ENCODE assay signal across 8 cellular contexts in the genomic region with DNA sequence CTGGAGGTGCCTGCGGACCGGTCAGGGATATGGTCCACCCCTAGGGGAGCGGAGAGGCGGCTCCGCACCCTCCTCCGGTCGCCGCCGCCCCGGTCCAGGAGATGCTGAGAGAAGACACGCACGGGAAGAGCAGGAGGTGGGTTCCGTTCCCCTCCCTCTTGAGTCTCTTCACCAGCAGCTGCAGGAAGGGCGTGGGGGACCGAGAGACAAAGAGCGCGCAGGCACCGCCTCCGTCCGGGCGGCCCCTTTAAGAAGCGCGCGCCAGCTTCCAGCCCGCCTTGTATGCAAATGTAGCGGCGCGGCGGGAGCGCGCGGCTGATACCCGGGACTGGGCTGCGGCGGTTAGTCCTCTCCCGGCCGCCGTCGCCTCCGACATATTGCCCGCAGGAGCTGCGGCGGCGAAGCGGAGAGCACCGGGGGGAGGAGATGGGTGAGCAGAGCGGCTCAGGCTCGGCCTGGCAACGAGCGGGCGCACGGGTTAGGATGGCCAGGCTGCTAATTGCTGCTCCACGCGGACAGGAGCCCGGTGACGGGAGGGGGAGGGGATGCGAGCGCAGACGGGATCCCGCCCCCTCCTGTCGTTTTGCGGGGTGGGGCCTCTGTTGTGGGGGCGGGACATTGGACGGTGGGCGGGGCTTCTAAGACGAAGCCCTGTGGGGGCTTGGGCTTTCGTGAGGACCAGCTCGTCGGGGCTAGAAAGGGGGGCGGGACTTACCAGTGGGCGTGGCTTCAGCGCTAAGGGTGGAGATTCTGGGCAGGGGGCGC. TPM values are rescaled to one million over a fixed set of nuclear protein-coding genes. Genes with fewer than 3 reads are reported as not detected.
DNase-seq lines count a peak whose midpoint lies in the region; ATAC-seq and TF ChIP-seq lines count a peak whose summit lies in the region.

A gene (plus strand): TSS at position 318 of the 765 bp plus-strand sequence. CDS start 109 bp downstream, at position 427.

- peak within 1 kb of the TSS; percentile 83 for H3K9ac ChIP-seq in SK-N-SH

- H3K4me1 Mint-ChIP-seq in activated naive CD4-positive, alpha-beta T cell treated with anti-CD3 and anti-CD28 coated beads, Interleukin-2, amount 10 ng/mL, durations not matched to agents 7 days and 5 days: peaks cover 55% of the 10 kb centered on the region

- H3K9me3 ChIP-seq in SK-N-SH: no peaks in the 10 kb centered on the region
- no peaks in the 10 kb centered on the region for H3K9me3 ChIP-seq in gastroesophageal sphincter
- no peaks in the 10 kb centered on the region for H3K9me3 ChIP-seq in suprapubic skin

- peak; percentile 98 for DNase-seq in NCI-H1092 (lab: John Stamatoyannopoulos, UW)
- peak; percentile 97 for DNase-seq in SK-N-SH
- peak; percentile 96 for DNase-seq in activated naive CD4-positive, alpha-beta T cell treated with anti-CD3 and anti-CD28 coated beads, Interleukin-2, amount 10 ng/mL, durations not matched to agents 7 days and 5 days
- DNase-seq in nucleus accumbens (lab: John Stamatoyannopoulos, UW): peak; percentile 74 to 98 (median 94)
- peak; percentile 95 to 97 for DNase-seq in suprapubic skin (ENCODE audit: low spot score in 2 of 2)

- H3K79me2 ChIP-seq in SK-N-SH (ENCODE audit: insufficient read depth): peaks cover 28% of the 10 kb centered on the region

- WGBS in SK-N-SH (ENCODE audit: low lambda C conversion rate): 0% methylated on average over 16 of the region's 73 CpGs
- WGBS in gastroesophageal sphincter (ENCODE audit: low coverage in 1 of 2), 2 donors: 0% methylated on average over 2 of the region's 73 CpGs; no CpG with 5 or more reads in 1 of the 2 donors
- 0% methylated on average over 21 of the region's 73 CpGs for WGBS in suprapubic skin

- H3K27me3 ChIP-seq in SK-N-SH (ENCODE audit: insufficient read depth) (no peaks in the 10 kb centered on the region), gastroesophageal sphincter (peaks cover 8% of the 10 kb centered on the region), suprapubic skin (no peaks in the 10 kb centered on the region)

- H3K36me3 ChIP-seq in SK-N-SH (replicated peaks in 1 of 2; ENCODE audit: control insufficient read depth in 1 of 2, insufficient read depth in 2 of 2, low read length in 1 of 2) (peaks cover 16 to 18% of the 10 kb centered on the region in 2 experiments), gastroesophageal sphincter (peaks cover 0 to 30% of the 10 kb centered on the region in 2 donors), suprapubic skin (peaks cover 30% of the 10 kb centered on the region)

- peak within 1 kb of the TSS; percentile 90 for H3K27ac Mint-ChIP-seq in activated naive CD4-positive, alpha-beta T cell treated with anti-CD3 and anti-CD28 coated beads, Interleukin-2, amount 10 ng/mL, durations not matched to agents 7 days and 5 days

- H3K4me3 Mint-ChIP-seq in activated naive CD4-positive, alpha-beta T cell treated with anti-CD3 and anti-CD28 coated beads, Interleukin-2, amount 10 ng/mL, durations not matched to agents 7 days and 5 days: peak within 1 kb of the TSS; percentile 78

- H3K4me1 ChIP-seq in SK-N-SH (ENCODE audit: control insufficient read depth in 1 of 2, insufficient read depth in 2 of 2, low read depth in 1 of 2, low read length in 1 of 2) (peaks cover 13 to 27% of the 10 kb centered on the region in 2 experiments), gastroesophageal sphincter (peaks cover 0 to 29% (median 0%) of the 10 kb centered on the region in 3 donors), suprapubic skin (peaks cover 31% of the 10 kb centered on the region)

- H3K36me3 Mint-ChIP-seq in activated naive CD4-positive, alpha-beta T cell treated with anti-CD3 and anti-CD28 coated beads, Interleukin-2, amount 10 ng/mL, durations not matched to agents 7 days and 5 days: peaks cover 21% of the 10 kb centered on the region

- POLR2A ChIA-PET in SK-N-SH (lab: Yijun Ruan, JAX): interaction anchor here (0.8 to 2.4 kb wide), 15 partner anchors 9 to 140 kb away, joined by 3 to 16 read pairs (median 4); a partner anchor contains a TSS

- peaks cover 23% of the 10 kb centered on the region for H3K27me3 Mint-ChIP-seq in activated naive CD4-positive, alpha-beta T cell treated with anti-CD3 and anti-CD28 coated beads, Interleukin-2, amount 10 ng/mL, durations not matched to agents 7 days and 5 days

- 0 out of 2 replicates have a peak, but pooled peaks cover 4% of the 10 kb centered on the region for H4K20me1 ChIP-seq in SK-N-SH (ENCODE audit: insufficient read depth)

- peak in 1 of 2 experiments; percentile 14; a peak in 1 of 4 replicates for TF ChIP-seq EP300 in SK-N-SH (IDR thresholded peaks at IDR 0.05; ENCODE audit: borderline replicate concordance in 1 of 2, low read depth in 1 of 2, low read length in 1 of 2)
- no peak for TF ChIP-seq EP300 in gastroesophageal sphincter (IDR thresholded peaks at IDR 0.05)
- no peak for TF ChIP-seq EP300 in suprapubic skin (IDR thresholded peaks at IDR 0.05)

- H3K4me2 ChIP-seq in SK-N-SH: peak within 1 kb of the TSS; percentile 85

- no peaks in the 10 kb centered on the region for H3K9me3 Mint-ChIP-seq in activated naive CD4-positive, alpha-beta T cell treated with anti-CD3 and anti-CD28 coated beads, Interleukin-2, amount 10 ng/mL, durations not matched to agents 7 days and 5 days

- TF ChIP-seq POLR2A in gastroesophageal sphincter (IDR thresholded peaks at IDR 0.05) (peak in 1 of 2 donors; percentile 44), suprapubic skin (IDR thresholded peaks at IDR 0.05) (peak in 1 of 2 donors; percentile 20)

- H3K9me2 ChIP-seq in SK-N-SH: no peaks in the 10 kb centered on the region

- H2AFZ ChIP-seq in SK-N-SH (ENCODE audit: low read depth): peak within 1 kb of the TSS; percentile 76; the same call in 1 of the 2 replicates

- H3K4me3 ChIP-seq in GM08714 (ENCODE audit: low read length) (peak within 1 kb of the TSS; percentile 68), SK-N-SH (ENCODE audit: low read depth in 2 of 2, low read length in 1 of 2) (peak within 1 kb of the TSS; percentile 65 to 71), gastroesophageal sphincter (peak within 1 kb of the TSS; percentile 59 to 86), suprapubic skin (peak within 1 kb of the TSS; percentile 84)

- CTCF ChIA-PET in SK-N-SH (lab: Yijun Ruan, JAX): interaction anchor here (0.6 to 2.3 kb wide), 9 partner anchors 9 to 310 kb away, joined by 3 to 16 read pairs (median 3); a partner anchor contains a TSS
- CTCF ChIA-PET in activated naive CD4-positive, alpha-beta T cell treated with anti-CD3 and anti-CD28 coated beads, Interleukin-2, amount 10 ng/mL, durations not matched to agents 7 days and 5 days (lab: Charles Lee): interaction anchor here (0.6 to 2.0 kb wide), 8 partner anchors 10 to 176 kb away, joined by 3 to 10 read pairs (median 3); a partner anchor contains a TSS

- peaks cover 28% of the 10 kb centered on the region for H3F3A ChIP-seq in SK-N-SH (replicated peaks; ENCODE audit: insufficient read depth)

- TF ChIP-seq CTCF in SK-N-SH (IDR thresholded peaks at IDR 0.05) (no peak), gastroesophageal sphincter (IDR thresholded peaks at IDR 0.05) (peak in 3 of 4 experiments; percentile 33 to 51 (median 42)), suprapubic skin (IDR thresholded peaks at IDR 0.05) (no peak)

- TF ChIP-seq RAD21 in SK-N-SH (IDR thresholded peaks at IDR 0.05; ENCODE audit: low read length): no peak

- H3K27ac ChIP-seq in SK-N-SH (ENCODE audit: low read depth in 2 of 2, low read length in 1 of 2): peak within 1 kb of the TSS; percentile 84 to 93
- H3K27ac ChIP-seq in gastroesophageal sphincter: peak within 1 kb of the TSS; percentile 61 to 95 (median 92)
- H3K27ac ChIP-seq in suprapubic skin: peak within 1 kb of the TSS; percentile 84

- peak; percentile 83 for ATAC-seq in HG02588 (IDR thresholded peaks at IDR 0.05; ENCODE audit: unreplicated experiment)
- ATAC-seq in gastroesophageal sphincter: peak; percentile 94

TF ChIP-seq in SK-N-SH, 30 proteins besides CTCF, POLR2A, EP300 and RAD21 (continues in another document):
- peak; percentile 87 for TF ChIP-seq MXI1 (IDR thresholded peaks at IDR 0.05; ENCODE audit: low read depth, low read length)
- TF ChIP-seq TEAD4 (IDR thresholded peaks at IDR 0.05; ENCODE audit: borderline replicate concordance, insufficient read depth): no peak
- TF ChIP-seq FOSL2 (IDR thresholded peaks at IDR 0.05; ENCODE audit: borderline replicate concordance, low read depth): no peak
- TF ChIP-seq RCOR1 (IDR thresholded peaks at IDR 0.05; ENCODE audit: low read length): no peak
- TF ChIP-seq CHD2 (IDR thresholded peaks at IDR 0.05; ENCODE audit: low read length, partially characterized antibody): no peak
- TF ChIP-seq RFX5 (IDR thresholded peaks at IDR 0.05; ENCODE audit: low read length): no peak
- TF ChIP-seq, protein P1, sequence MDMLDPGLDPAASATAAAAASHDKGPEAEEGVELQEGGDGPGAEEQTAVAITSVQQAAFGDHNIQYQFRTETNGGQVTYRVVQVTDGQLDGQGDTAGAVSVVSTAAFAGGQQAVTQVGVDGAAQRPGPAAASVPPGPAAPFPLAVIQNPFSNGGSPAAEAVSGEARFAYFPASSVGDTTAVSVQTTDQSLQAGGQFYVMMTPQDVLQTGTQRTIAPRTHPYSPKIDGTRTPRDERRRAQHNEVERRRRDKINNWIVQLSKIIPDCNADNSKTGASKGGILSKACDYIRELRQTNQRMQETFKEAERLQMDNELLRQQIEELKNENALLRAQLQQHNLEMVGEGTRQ (IDR thresholded peaks at IDR 0.05; ENCODE audit: borderline replicate concordance, low read depth, low read length): no peak
- peak; percentile 43 for TF ChIP-seq NRF1 (IDR thresholded peaks at IDR 0.05; ENCODE audit: low read depth, low read length)
- TF ChIP-seq GABPA (IDR thresholded peaks at IDR 0.05; ENCODE audit: low read depth): peak; percentile 67
- TF ChIP-seq, protein P2, sequence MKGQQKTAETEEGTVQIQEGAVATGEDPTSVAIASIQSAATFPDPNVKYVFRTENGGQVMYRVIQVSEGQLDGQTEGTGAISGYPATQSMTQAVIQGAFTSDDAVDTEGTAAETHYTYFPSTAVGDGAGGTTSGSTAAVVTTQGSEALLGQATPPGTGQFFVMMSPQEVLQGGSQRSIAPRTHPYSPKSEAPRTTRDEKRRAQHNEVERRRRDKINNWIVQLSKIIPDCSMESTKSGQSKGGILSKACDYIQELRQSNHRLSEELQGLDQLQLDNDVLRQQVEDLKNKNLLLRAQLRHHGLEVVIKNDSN (IDR thresholded peaks at IDR 0.05; ENCODE audit: borderline replicate concordance, low read depth): no peak
- TF ChIP-seq, protein P3, sequence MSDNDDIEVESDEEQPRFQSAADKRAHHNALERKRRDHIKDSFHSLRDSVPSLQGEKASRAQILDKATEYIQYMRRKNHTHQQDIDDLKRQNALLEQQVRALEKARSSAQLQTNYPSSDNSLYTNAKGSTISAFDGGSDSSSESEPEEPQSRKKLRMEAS (IDR thresholded peaks at IDR 0.05; ENCODE audit: low read depth): peak; percentile 17; the same call in 1 of the 2 replicates
- no peak; the same call in 1 of the 2 replicates for TF ChIP-seq JUND (IDR thresholded peaks at IDR 0.05)
- no peak for TF ChIP-seq GATA2 (CRISPR knock-in tag; IDR thresholded peaks at IDR 0.05)

RNA-seq across cellular contexts. Expression of the gene that starts here (rescaled TPM):
- polyA plus RNA-seq in SK-N-SH (2012; rRNA removed): 24.4 and 25.1 TPM in 2 replicates
- 9.8 and 15.3 TPM in 2 replicates for polyA plus RNA-seq in SK-N-SH (2012; cell fraction: cytosol; rRNA removed)
- polyA plus RNA-seq in SK-N-SH (2012; cell fraction: nucleus; rRNA removed): 28.5 and 32.0 TPM in 2 replicates
- total RNA-seq in gastroesophageal sphincter (1 to 10 TPM; 1.7 to 5.4 (median 2.9) TPM), suprapubic skin (1 to 10 TPM; 6.0 to 7.9 (median 6.9) TPM)

Comparison
In these comparisons a context has a peak if more than half of its experiments do, and no peak if none do; other contexts are left out.
1. Peak in every context shown above with its lines: DNase-seq, ATAC-seq, H3K4me3 ChIP-seq and H3K27ac ChIP-seq.
2. CTCF ChIP-seq: peak in gastroesophageal sphincter (3 of 4); none in SK-N-SH (single experiment) and suprapubic skin (0 of 2).